In genomic region chr15:86384191-86384590, GRCh38 we compare ENCODE assay signal across 15 cellular contexts.
"Had no signal": no experiment of that assay in that cellular context is flagged by ENCODE, and none has a peak within 500 bp of the region (broad histone marks: within the 10 kb centered on the region; RNA-seq: fewer than 3 reads in every experiment).

No MANE protein-coding gene starts in this region.

- H3K27me3 ChIP-seq: cardiac muscle cell, sigmoid colon, upper lobe of left lung had no signal

- H3K9ac ChIP-seq: parathyroid adenoma had no signal

- H3K27ac ChIP-seq: cardiac muscle cell, parathyroid adenoma, sigmoid colon, spleen, thoracic aorta, upper lobe of left lung, WERI-Rb-1 had no signal

- H2AFZ ChIP-seq: parathyroid adenoma had no signal

- H3K9me3 ChIP-seq: sigmoid colon, spleen, thoracic aorta, upper lobe of left lung had no signal

- DNase-seq: activated CD4-positive, alpha-beta T cell treated with anti-CD3 and anti-CD28 coated beads for 36 hours; activated CD4-positive, alpha-beta T cell treated with anti-CD3 and anti-CD28 coated beads, Interleukin-2, amount 50 U/mL, for 48 hours; effector CD8-positive, alpha-beta T cell; left ventricle myocardium superior; mesendoderm; natural killer cell; sigmoid colon; spleen; stimulated activated naive B cell treated with anti-CD40 and anti-IgM and Interleukin-4, amounts not matched to agents 10 μg/mL and 1 μg/mL and 100 μg/mL, for 72 hours; T-helper 17 cell; upper lobe of left lung; WERI-Rb-1 had no signal

- H3K79me2 ChIP-seq: parathyroid adenoma had no signal

- H3K4me3 ChIP-seq: cardiac muscle cell, sigmoid colon, spleen, thoracic aorta, upper lobe of left lung had no signal

- H3K36me3 ChIP-seq: cardiac muscle cell, sigmoid colon, spleen, thoracic aorta, upper lobe of left lung, WERI-Rb-1 had no signal

- H3K4me1 ChIP-seq: parathyroid adenoma, sigmoid colon, spleen, upper lobe of left lung had no signal
